In genomic region chr5:72497823-72498222, GRCh38 we compare ENCODE assay signal across 28 cellular contexts. TPM values are rescaled to one million over a fixed set of nuclear protein-coding genes. Genes with fewer than 3 reads are reported as not detected.
"Had no signal": no experiment of that assay in that cellular context is flagged by ENCODE, and none has a peak within 500 bp of the region (broad histone marks: within the 10 kb centered on the region; RNA-seq: fewer than 3 reads in every experiment).

No MANE protein-coding gene starts in this region.

- H2AFZ ChIP-seq: neural progenitor cell had no signal

- H3K4me1 ChIP-seq: right lobe of liver, stomach, testis had no signal

- H3K9ac ChIP-seq: neural progenitor cell had no signal

- H3K9me3 ChIP-seq: left ventricle myocardium inferior, ovary, right atrium auricular region, right lobe of liver, stomach, testis, thyroid gland, transverse colon, upper lobe of left lung, vagina had no signal

- FAIRE-seq: islet of Langerhans, kidney had no signal

- H3K4me2 ChIP-seq: neural progenitor cell, smooth muscle cell had no signal

- H3K36me3 ChIP-seq: left ventricle myocardium inferior, neural progenitor cell, ovary, right atrium auricular region, right lobe of liver, stomach, thyroid gland, transverse colon, upper lobe of left lung, vagina had no signal

- H3K27me3 ChIP-seq: neural progenitor cell, ovary, right atrium auricular region, right lobe of liver, stomach, testis, thyroid gland, transverse colon, upper lobe of left lung, vagina had no signal

- H3K4me3 ChIP-seq: left ventricle myocardium inferior, lung, neural progenitor cell, ovary, right atrium auricular region, right lobe of liver, smooth muscle cell, stomach, testis, thyroid gland, transverse colon, upper lobe of left lung, vagina had no signal

- H3K27ac ChIP-seq: neural progenitor cell, ovary, right atrium auricular region, right lobe of liver, stomach, testis, thyroid gland, transverse colon, upper lobe of left lung, vagina had no signal

- ATAC-seq: natural killer cell; right lobe of liver; stimulated activated memory B cell treated with anti-CD40 and anti-IgM and Interleukin-4, amounts not matched to agents 10 μg/mL and 1 μg/mL and 100 μg/mL, for 72 hours; stimulated activated naive CD8-positive, alpha-beta T cell treated with anti-CD3 and anti-CD28 coated beads, Interleukin-15, Interleukin-2, amounts not matched to agents 100 U/mL and 50 U/mL, for 24 hours had no signal

- DNase-seq: hypothalamus; immature natural killer cell; kidney; left ventricle myocardium inferior; mesendoderm; midbrain; natural killer cell; nephron progenitor cell; ovary; right lobe of liver; stimulated activated CD4-positive, alpha-beta T cell treated with anti-CD3 and anti-CD28 coated beads, Interleukin-1b, Interleukin-23, amount 100 ng/mL, for 48 hours; stimulated activated CD4-positive, alpha-beta T cell treated with anti-CD3 and anti-CD28 coated beads, Interleukin-2, amount 100 ng/mL, for 48 hours; stimulated activated CD4-positive, alpha-beta T cell treated with anti-CD3 and anti-CD28 coated beads, Interleukin-4, amount 100 ng/mL, for 4 hours; stimulated activated CD8-positive, alpha-beta memory T cell treated with anti-CD3 and anti-CD28 coated beads, Interleukin-4, amount 100 ng/mL, for 48 hours; stimulated activated naive CD8-positive, alpha-beta T cell treated with anti-CD3 and anti-CD28 coated beads, Interleukin-15, Interleukin-2, amounts not matched to agents 100 U/mL and 50 U/mL, for 24 hours; stomach; testis; thyroid gland; transverse colon; upper lobe of left lung had no signal

RNA-seq across cellular contexts. Expression of gene ZNF366, which starts 9.4 kb away (rescaled TPM):
- total RNA-seq: progenitor cell of endocrine pancreas, smooth muscle cell had no signal
- polyA plus RNA-seq: smooth muscle cell had no signal
